21 cellular contexts compared by ENCODE assay signal in genomic region chr20:43490038-43490437, GRCh38. TPM values are rescaled to one million over a fixed set of nuclear protein-coding genes. Genes with fewer than 3 reads are reported as not detected.
DNase-seq lines count a peak whose midpoint lies in the region; ATAC-seq, FAIRE-seq and TF ChIP-seq lines count a peak whose summit lies in the region.
"Had no signal": no experiment of that assay in that cellular context is flagged by ENCODE, and none has a peak within 500 bp of the region (broad histone marks: within the 10 kb centered on the region; RNA-seq: fewer than 3 reads in every experiment).

No MANE protein-coding gene starts in this region.

- peaks cover 21% of the 10 kb centered on the region for H3K36me3 Mint-ChIP-seq in WTC11

- no peak for DNase-seq in HepG2 (ENCODE audit: low spot score)
- no peak for DNase-seq in right lobe of liver
- no peak for DNase-seq in WTC11 (ENCODE audit: low spot score)
- peak; percentile 70 to 92 for DNase-seq in trophoblast cell
- DNase-seq in Kasumi-1 (lab: John Stamatoyannopoulos, UW) = no peak
- no peak for DNase-seq in DMS 273 treated with DMSO at 0.1 percent for 48 hours (lab: John Stamatoyannopoulos, UW)
- DNase-seq: C1 segment of cervical spinal cord; Calu3; CD4-positive, alpha-beta memory T cell; COR-L47; DMS153; DND-41; GDM1; GM23248; H7 had no signal

- intact Hi-C loops in HepG2 (cut with micrococcal nuclease; ENCODE audit: unreplicated experiment) = no loop called here
- intact Hi-C loops in right lobe of liver (cut with DNase I) = no loop called here

- no peak overlapping the region for H2BK12ac ChIP-seq in trophoblast cell (ENCODE audit: low read length)

- BruUV-seq in HepG2 (replicated peaks; lab: Mats Ljungman, UMichigan) = no TSS peak

- no peak for FAIRE-seq in HepG2 (lab: Jason Lieb, UNC)
- FAIRE-seq: A204.1, GM12878, GM19239, H1 had no signal

- ATAC-seq in HepG2 = peak; percentile 47; the same call in 2 of the 3 replicates
- no peak for ATAC-seq in right lobe of liver
- ATAC-seq in WTC11 = no peak
- ATAC-seq: GM12878, HCT116 had no signal

- TF ChIP-seq CTCF in HepG2 (CRISPR knock-in tag; IDR thresholded peaks at IDR 0.05) (no peak), right lobe of liver (IDR thresholded peaks at IDR 0.05) (no peak), WTC11 (IDR thresholded peaks at IDR 0.05) (no peak)

- TF ChIP-seq EP300 in HepG2 (IDR thresholded peaks at IDR 0.05; ENCODE audit: low read depth in 2 of 2, low read length in 2 of 2) = no peak
- TF ChIP-seq EP300 in HepG2 (CRISPR knock-in tag; IDR thresholded peaks at IDR 0.05; ENCODE audit: borderline replicate concordance) = no peak

- no peaks in the 10 kb centered on the region for H3K27me3 ChIP-seq in HepG2 (ENCODE audit: control insufficient read depth in 1 of 2, insufficient read depth in 2 of 2, low read length in 2 of 2)
- no peaks in the 10 kb centered on the region for H3K27me3 ChIP-seq in right lobe of liver
- no peaks in the 10 kb centered on the region for H3K27me3 ChIP-seq in trophoblast cell (ENCODE audit: insufficient read depth, low read length)

- H4K20me1 ChIP-seq in HepG2 (ENCODE audit: insufficient read depth, low read length) = no peaks in the 10 kb centered on the region

- POLR2A ChIA-PET in HepG2 (lab: Yijun Ruan, JAX) (interaction anchor here (1.2 to 1.3 kb wide), 3 partner anchors 24 to 33 kb away, joined by 4 to 6 read pairs (median 6); partner anchors contain the start of gene SRSF6), WTC11 (lab: Charles Lee) (interaction anchor here (0.6 kb wide), 1 partner anchor 34 kb away, joined by 5 read pairs; no protein-coding TSS in a partner anchor)

- no peaks in the 10 kb centered on the region for H3K4me1 Mint-ChIP-seq in WTC11
- H3K4me1 Mint-ChIP-seq: CD4-positive, alpha-beta memory T cell had no signal

- no peaks in the 10 kb centered on the region for H3K79me1 ChIP-seq in trophoblast cell (ENCODE audit: low read length)

- H3K4me1 ChIP-seq in HepG2 (ENCODE audit: insufficient read depth, low read length) (no peaks in the 10 kb centered on the region), right lobe of liver (no peaks in the 10 kb centered on the region), trophoblast cell (ENCODE audit: control insufficient read depth in 1 of 2, insufficient read depth in 2 of 2, low read length in 2 of 2) (peaks cover 0 to 4% of the 10 kb centered on the region in 2 experiments)

- H2AK5ac ChIP-seq in trophoblast cell (ENCODE audit: low read length) = no peak overlapping the region

- CTCF ChIA-PET in HepG2 (lab: Yijun Ruan, JAX; ENCODE audit: low intra/inter-chr PET ratio, low total read pairs) (no interaction called here), WTC11 (lab: Charles Lee) (interaction anchor here (0.7 kb wide), 1 partner anchor 437 kb away, joined by 4 read pairs; no protein-coding TSS in a partner anchor)

- peaks cover 27% of the 10 kb centered on the region for H3K9me3 Mint-ChIP-seq in WTC11

- H2AFZ ChIP-seq in HepG2 (ENCODE audit: low read length) (no peak overlapping the region), trophoblast cell (ENCODE audit: insufficient read depth, low read length, poor library complexity) (no peak overlapping the region)
- H2AFZ ChIP-seq: GM23248 had no signal

- H3K4me3 ChIP-seq in HepG2 (replicated peaks in 1 of 3; ENCODE audit: insufficient read depth in 1 of 3, low read depth in 2 of 3, low read length in 3 of 3) = no peak overlapping the region
- H3K4me3 ChIP-seq in right lobe of liver = no peak overlapping the region
- no peak overlapping the region for H3K4me3 ChIP-seq in trophoblast cell (ENCODE audit: low read depth, low read length)
- H3K4me3 ChIP-seq: GM12878, GM23248 had no signal

- TF ChIP-seq POLR2A in HepG2 (IDR thresholded peaks at IDR 0.05; ENCODE audit: insufficient read depth in 1 of 2, low read depth in 2 of 2, low read length in 2 of 2) (no peak), right lobe of liver (IDR thresholded peaks at IDR 0.05) (no peak)

- H3K18ac ChIP-seq in trophoblast cell (ENCODE audit: low read length) = no peak overlapping the region

- no peaks in the 10 kb centered on the region for H3K79me2 ChIP-seq in HepG2 (ENCODE audit: insufficient read depth, low read length)
- H3K79me2 ChIP-seq in trophoblast cell (ENCODE audit: control insufficient read depth, insufficient read depth, low read length, poor library complexity) = no peaks in the 10 kb centered on the region

- H3K14ac ChIP-seq in trophoblast cell (ENCODE audit: low read length) = no peak overlapping the region

- H3K4ac ChIP-seq in trophoblast cell (ENCODE audit: low read depth, low read length) = no peak overlapping the region

- TF ChIP-seq RAD21 in HepG2 (CRISPR knock-in tag; IDR thresholded peaks at IDR 0.05) = no peak

- H4K91ac ChIP-seq in trophoblast cell (ENCODE audit: low read depth, low read length) = no peak overlapping the region

- H3K27ac ChIP-seq in HepG2 (ENCODE audit: extremely low read length, insufficient read depth, low read length) (no peak overlapping the region), right lobe of liver (no peak overlapping the region), trophoblast cell (ENCODE audit: low read depth, low read length) (no peak overlapping the region)
- H3K27ac ChIP-seq: 22Rv1, GM23248 had no signal

- WGBS in HepG2 (ENCODE audit: low lambda C conversion rate) = 53% methylated on average over 2 of the region's 2 CpGs
- WGBS in right lobe of liver (ENCODE audit: insufficient coverage, low coverage, low lambda C conversion rate, missing lambda C conversion rate) = 83% methylated on average over 1 of the region's 2 CpGs
- WGBS in trophoblast cell (ENCODE audit: extremely low coverage, insufficient coverage, insufficient read length) = no CpG with 5 or more reads among the region's 2 CpGs

- H3K27me3 Mint-ChIP-seq in WTC11 (ENCODE audit: low read depth) = peaks cover 8% of the 10 kb centered on the region

- no peak overlapping the region for H4K12ac ChIP-seq in trophoblast cell (ENCODE audit: low read depth, low read length)

- no peak overlapping the region for H3K27ac Mint-ChIP-seq in WTC11
- H3K27ac Mint-ChIP-seq: CD4-positive, alpha-beta memory T cell had no signal

- H2BK5ac ChIP-seq in trophoblast cell (ENCODE audit: low read depth, low read length, poor library complexity) = no peak overlapping the region

- H3K9me3 ChIP-seq in HepG2 (ENCODE audit: low read length) (peaks cover 9% of the 10 kb centered on the region), right lobe of liver (no peaks in the 10 kb centered on the region), trophoblast cell (ENCODE audit: insufficient read depth, low read depth, low read length) (peaks cover 5% of the 10 kb centered on the region)

- in situ Hi-C loops in HepG2 (cut with HindIII; ENCODE audit: extremely low pct_ligation_motif_present, low pct_unique_long_range_greater_than_20kb) = no loop called here

- H3K4me2 ChIP-seq in HepG2 (ENCODE audit: low read depth, low read length) = 0 out of 2 replicates have a peak overlapping the region, but pooled peaks have one; percentile 37
- H3K4me2 ChIP-seq in trophoblast cell (ENCODE audit: low read length) = no peak overlapping the region

- no peak overlapping the region for H3K23ac ChIP-seq in trophoblast cell (ENCODE audit: low read length)

- H2BK120ac ChIP-seq in trophoblast cell (ENCODE audit: insufficient read depth, low read length, poor library complexity) = no peak overlapping the region

- H3K36me3 ChIP-seq in HepG2 (replicated peaks in 1 of 2; ENCODE audit: control insufficient read depth in 1 of 2, insufficient read depth in 2 of 2, low read length in 2 of 2) (no peaks in the 10 kb centered on the region), right lobe of liver (no peaks in the 10 kb centered on the region), trophoblast cell (ENCODE audit: control insufficient read depth in 1 of 2, insufficient read depth in 2 of 2, low read length in 2 of 2) (no peaks in the 10 kb centered on the region)

- no peak overlapping the region for H4K8ac ChIP-seq in trophoblast cell (ENCODE audit: low read depth, low read length)

- H3K4me3 Mint-ChIP-seq in WTC11 = no peak overlapping the region
- H3K4me3 Mint-ChIP-seq: CD4-positive, alpha-beta memory T cell had no signal

- H3K9ac ChIP-seq in HepG2 (ENCODE audit: insufficient read depth, low read depth, low read length) = no peak overlapping the region
- H3K9ac ChIP-seq in trophoblast cell (ENCODE audit: low read length) = no peak overlapping the region
- H3K9ac ChIP-seq: GM23248 had no signal

RNA-seq across cellular contexts. Expression of gene L3MBTL1, which starts 17.5 kb away (rescaled TPM):
- total RNA-seq in HepG2 (2016; rRNA removed; fragmentation: Illumina TruSeq; extraction: Trizol) (2.4 and 9.0 TPM in 2 replicates), right lobe of liver (1 to 10 TPM; 1.2 to 3.2 (median 2.4) TPM), WTC11 (2021) (28.3 to 28.7 TPM (median 28.3 TPM) in 3 replicates)
- total RNA-seq in HepG2 (2016; cell fraction: cytosol; rRNA removed; fragmentation: Illumina TruSeq; extraction: Trizol; ENCODE audit: low read depth) = 2.7 and 2.9 TPM in 2 replicates
- 1.7 and 8.3 TPM in 2 replicates for total RNA-seq in HepG2 (2016; cell fraction: insoluble cytoplasmic fraction; rRNA removed; fragmentation: Illumina TruSeq; extraction: Trizol)
- total RNA-seq in HepG2 (2016; cell fraction: membrane; rRNA removed; fragmentation: Illumina TruSeq; extraction: Trizol) = 1.8 and 3.0 TPM in 2 replicates
- 19.0 and 22.4 TPM in 2 replicates for total RNA-seq in HepG2 (2016; cell fraction: nucleus; rRNA removed; fragmentation: Illumina TruSeq; extraction: Trizol)
- polyA plus RNA-seq in HepG2 (2011; rRNA removed) = 17.8 and 23.8 TPM in 2 replicates
- 2.3 and 3.0 TPM in 2 replicates for polyA plus RNA-seq in HepG2 (2011; cell fraction: cytosol; rRNA removed)
- polyA plus RNA-seq in HepG2 (2011; cell fraction: nucleus; rRNA removed) = 165 and 173 TPM in 2 replicates
- 11.7 and 15.2 TPM in 2 replicates for polyA plus RNA-seq in HepG2 (2012)
- polyA plus RNA-seq in HepG2 (2016; cell fraction: cytosol; fragmentation: Illumina TruSeq; extraction: Trizol; ENCODE audit: low read depth) = 0.17 and 0.46 TPM in 2 replicates
- polyA plus RNA-seq in HepG2 (2016; cell fraction: insoluble cytoplasmic fraction; fragmentation: Illumina TruSeq; extraction: Trizol; ENCODE audit: low read depth) = 1.1 and 1.9 TPM in 2 replicates
- polyA plus RNA-seq in HepG2 (2016; cell fraction: membrane; fragmentation: Illumina TruSeq; extraction: Trizol; ENCODE audit: low read depth) = 0.76 and 0.97 TPM in 2 replicates
- 27.6 and 31.6 TPM in 2 replicates for polyA plus RNA-seq in HepG2 (2016; cell fraction: nucleus; fragmentation: Illumina TruSeq; extraction: Trizol; ENCODE audit: insufficient read depth, low read depth)
- 21.5 and 30.3 TPM in 2 replicates for polyA minus RNA-seq in HepG2 (2011; rRNA and poly(A)+ RNA removed; ENCODE audit: low replicate concordance)
- 2.5 TPM in 2 replicates for polyA minus RNA-seq in HepG2 (2011; cell fraction: cytosol; rRNA and poly(A)+ RNA removed)
- 70.9 and 90.3 TPM in 2 replicates for polyA minus RNA-seq in HepG2 (2011; cell fraction: nucleus; rRNA and poly(A)+ RNA removed)
- 3.3 and 3.7 TPM in 2 replicates for polyA plus RNA-seq in trophoblast cell (2013)

RNA-seq across cellular contexts. Expression of gene SRSF6, which starts 32.3 kb away (rescaled TPM):
- total RNA-seq in HepG2 (2016; rRNA removed; fragmentation: Illumina TruSeq; extraction: Trizol) (184 and 194 TPM in 2 replicates), right lobe of liver (100 to 1,000 TPM in 1 of 6 experiments, 10 to 100 TPM in 5; 35.1 to 111 (median 76.8) TPM), WTC11 (2021) (107 to 141 TPM (median 139 TPM) in 3 replicates)
- 15.0 and 16.0 TPM in 2 replicates for total RNA-seq in HepG2 (2016; cell fraction: cytosol; rRNA removed; fragmentation: Illumina TruSeq; extraction: Trizol; ENCODE audit: low read depth)
- total RNA-seq in HepG2 (2016; cell fraction: insoluble cytoplasmic fraction; rRNA removed; fragmentation: Illumina TruSeq; extraction: Trizol) = 174 and 198 TPM in 2 replicates
- total RNA-seq in HepG2 (2016; cell fraction: membrane; rRNA removed; fragmentation: Illumina TruSeq; extraction: Trizol) = 47.5 and 54.5 TPM in 2 replicates
- total RNA-seq in HepG2 (2016; cell fraction: nucleus; rRNA removed; fragmentation: Illumina TruSeq; extraction: Trizol) = 244 and 253 TPM in 2 replicates
- polyA plus RNA-seq in HepG2 (2011; rRNA removed) = 151 and 156 TPM in 2 replicates
- 62.2 and 93.1 TPM in 2 replicates for polyA plus RNA-seq in HepG2 (2011; cell fraction: cytosol; rRNA removed)
- polyA plus RNA-seq in HepG2 (2011; cell fraction: nucleus; rRNA removed) = 386 and 421 TPM in 2 replicates
- 116 and 122 TPM in 2 replicates for polyA plus RNA-seq in HepG2 (2012)
- polyA plus RNA-seq in HepG2 (2016; cell fraction: cytosol; fragmentation: Illumina TruSeq; extraction: Trizol; ENCODE audit: low read depth) = 13.9 and 17.6 TPM in 2 replicates
- 195 and 211 TPM in 2 replicates for polyA plus RNA-seq in HepG2 (2016; cell fraction: insoluble cytoplasmic fraction; fragmentation: Illumina TruSeq; extraction: Trizol; ENCODE audit: low read depth)
- polyA plus RNA-seq in HepG2 (2016; cell fraction: membrane; fragmentation: Illumina TruSeq; extraction: Trizol; ENCODE audit: low read depth) = 30.9 and 36.1 TPM in 2 replicates
- 597 and 599 TPM in 2 replicates for polyA plus RNA-seq in HepG2 (2016; cell fraction: nucleus; fragmentation: Illumina TruSeq; extraction: Trizol; ENCODE audit: insufficient read depth, low read depth)
- 66.2 and 97.9 TPM in 2 replicates for polyA minus RNA-seq in HepG2 (2011; rRNA and poly(A)+ RNA removed; ENCODE audit: low replicate concordance)
- polyA minus RNA-seq in HepG2 (2011; cell fraction: cytosol; rRNA and poly(A)+ RNA removed) = 39.1 and 45.4 TPM in 2 replicates
- 358 and 382 TPM in 2 replicates for polyA minus RNA-seq in HepG2 (2011; cell fraction: nucleus; rRNA and poly(A)+ RNA removed)
- polyA plus RNA-seq in trophoblast cell (2013) = 90.2 and 91.2 TPM in 2 replicates

Comparison
In these comparisons a context has a peak if more than half of its experiments do, and no peak if none do; other contexts are left out.
1. DNase-seq: peak in trophoblast cell (2 of 2); none in HepG2 (single experiment), right lobe of liver (0 of 3), WTC11 (single experiment), Kasumi-1 (0 of 2) and DMS 273 treated with DMSO at 0.1 percent for 48 hours (single experiment).
2. Of the 50 proteins assayed by ChIP-seq in both HepG2 and WTC11: peak only in HepG2: none; only in WTC11: GABPB1; in both: none; in neither: 49.